Comparison of ENCODE assay signal across 1 cellular context in the genomic region with DNA sequence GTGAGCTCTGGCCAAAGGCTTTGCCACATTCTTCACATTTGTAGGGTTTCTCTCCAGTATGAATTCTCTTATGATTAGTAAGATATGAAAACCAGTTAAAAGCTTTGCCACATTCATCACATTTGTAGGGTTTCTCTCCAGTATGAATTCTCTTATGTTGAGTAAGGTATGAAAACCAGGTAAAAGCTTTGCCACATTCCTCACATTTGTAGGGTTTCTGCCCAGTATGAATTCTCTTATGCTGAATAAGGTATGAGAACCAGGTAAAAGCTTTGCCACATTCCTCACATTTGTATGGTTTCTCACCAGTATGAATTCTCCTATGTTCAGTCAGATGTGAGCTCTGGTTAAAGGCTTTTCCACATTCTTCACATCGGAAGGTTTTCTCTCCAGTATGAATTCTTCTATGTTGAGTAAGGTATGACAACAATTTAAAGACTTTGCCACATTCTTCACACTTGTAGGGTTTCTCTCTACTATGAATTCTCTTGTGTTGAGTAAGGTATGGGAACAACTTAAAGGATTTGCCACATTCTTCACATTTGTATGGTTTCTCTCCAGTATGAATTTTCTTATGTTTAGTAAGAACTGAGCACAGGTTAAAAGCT.
TF ChIP-seq lines count a peak whose summit lies in the region.

No MANE protein-coding gene starts in this region.

TF ChIP-seq in K562, 482 proteins besides CTCF, POLR2A, EP300 and RAD21 (continued from another document):
- TF ChIP-seq, protein P1, sequence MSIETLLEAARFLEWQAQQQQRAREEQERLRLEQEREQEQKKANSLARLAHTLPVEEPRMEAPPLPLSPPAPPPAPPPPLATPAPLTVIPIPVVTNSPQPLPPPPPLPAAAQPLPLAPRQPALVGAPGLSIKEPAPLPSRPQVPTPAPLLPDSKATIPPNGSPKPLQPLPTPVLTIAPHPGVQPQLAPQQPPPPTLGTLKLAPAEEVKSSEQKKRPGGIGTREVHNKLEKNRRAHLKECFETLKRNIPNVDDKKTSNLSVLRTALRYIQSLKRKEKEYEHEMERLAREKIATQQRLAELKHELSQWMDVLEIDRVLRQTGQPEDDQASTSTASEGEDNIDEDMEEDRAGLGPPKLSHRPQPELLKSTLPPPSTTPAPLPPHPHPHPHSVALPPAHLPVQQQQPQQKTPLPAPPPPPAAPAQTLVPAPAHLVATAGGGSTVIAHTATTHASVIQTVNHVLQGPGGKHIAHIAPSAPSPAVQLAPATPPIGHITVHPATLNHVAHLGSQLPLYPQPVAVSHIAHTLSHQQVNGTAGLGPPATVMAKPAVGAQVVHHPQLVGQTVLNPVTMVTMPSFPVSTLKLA (conservative IDR thresholded peaks at IDR 0.05), result no peak
- TF ChIP-seq POLR2AphosphoS5 (IDR thresholded peaks at IDR 0.05; ENCODE audit: control insufficient read depth, insufficient read depth, low read depth, low read length) (no peak), XRCC3 (IDR thresholded peaks at IDR 0.05) (peak; percentile 89), MTA3 (IDR thresholded peaks at IDR 0.05; ENCODE audit: borderline replicate concordance) (0 out of 2 replicates have a peak, but pooled peaks have one; percentile 27), CCAR2 (IDR thresholded peaks at IDR 0.05; ENCODE audit: low read depth, low read length) (no peak), NFRKB (IDR thresholded peaks at IDR 0.05; ENCODE audit: low read depth) (no peak), HDAC1 (IDR thresholded peaks at IDR 0.05) (no peak)
TF ChIP-seq in K562: peak in this region for 8.
